Comparison of ENCODE assay signal across 28 cellular contexts in the genomic region with DNA sequence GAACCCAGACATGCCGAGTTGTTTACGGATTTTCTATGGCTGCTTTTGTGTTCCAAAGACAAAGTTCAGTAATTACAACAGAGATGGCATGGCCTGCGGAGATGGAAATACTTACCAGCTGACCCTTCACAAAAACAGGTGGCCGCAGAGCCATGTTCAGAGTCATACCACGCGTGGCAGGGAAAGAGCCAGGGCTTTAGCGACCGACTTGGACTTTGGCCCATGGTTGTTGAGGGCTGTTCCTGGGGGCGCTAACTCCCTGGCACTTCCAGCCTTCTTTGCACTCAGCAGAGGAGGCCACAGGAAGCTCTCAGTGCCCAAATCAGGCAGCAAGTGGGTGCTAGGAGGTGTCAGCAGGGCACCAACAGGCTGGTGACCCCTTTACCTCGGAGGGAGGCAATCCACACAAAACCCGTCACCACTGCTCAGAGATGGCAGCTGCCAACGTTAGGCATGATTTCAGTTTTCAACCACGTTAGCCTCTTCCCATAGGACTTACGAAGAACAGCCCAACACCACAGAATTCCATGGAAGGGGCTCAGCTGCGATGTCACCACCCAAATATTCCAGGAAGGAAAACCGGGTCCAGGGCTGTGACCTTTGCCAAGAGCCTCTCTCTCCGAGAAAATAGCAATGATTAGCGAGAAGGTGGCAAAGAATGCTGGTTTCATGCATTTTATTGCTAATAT. TPM values are rescaled to one million over a fixed set of nuclear protein-coding genes. Genes with fewer than 3 reads are reported as not detected.
"Had no signal": no experiment of that assay in that cellular context is flagged by ENCODE, and none has a peak within 500 bp of the region (broad histone marks: within the 10 kb centered on the region; RNA-seq: fewer than 3 reads in every experiment).

No MANE protein-coding gene starts in this region.

- H3K4me2 ChIP-seq: KMS-11 had no signal

- H3K27ac Mint-ChIP-seq: activated CD8-positive, alpha-beta T cell treated with anti-CD3 and anti-CD28 coated beads, Interleukin-2, amount 10 ng/mL, durations not matched to agents 7 days and 5 days; activated naive CD8-positive, alpha-beta T cell; IgD-negative memory B cell; T-helper 1 cell treated with Interleukin-12 subunit alpha and Interleukin-12 subunit beta and Interleukin-4 antibody, amounts not matched to agents 30 μg/mL and 1 μg/mL, for 36 hours had no signal

- H3K36me3 ChIP-seq: brain microvascular endothelial cell, cardiac muscle cell, SJSA1 had no signal

- DNase-seq: activated CD4-positive, alpha-beta T cell treated with anti-CD3 and anti-CD28 coated beads for 48 hours; activated CD4-positive, alpha-beta T cell treated with anti-CD3 and anti-CD28 coated beads, Interleukin-2, amount 50 U/mL, for 4 hours; activated CD4-positive, CD25-positive, alpha-beta regulatory T cell treated with anti-CD3 and anti-CD28 coated beads, Interleukin-2, amount 50 U/mL, for 72 hours; activated CD8-positive, alpha-beta memory T cell treated with anti-CD3 and anti-CD28 coated beads, Interleukin-2, amount 50 U/mL, for 48 hours; activated CD8-positive, alpha-beta T cell treated with anti-CD3 and anti-CD28 coated beads, Interleukin-2, amount 10 ng/mL, durations not matched to agents 7 days and 5 days; activated naive CD4-positive, alpha-beta T cell treated with Interleukin-2 at 50 U/mL for 16 hours; activated T-cell treated with anti-CD3 and anti-CD28 coated beads, Interleukin-2, amount 50 U/mL, for 1 hour; amygdala; brain microvascular endothelial cell; MV-4-11; NCI-H1105; NCI-H1436 treated with DMSO at 0.1 percent for 48 hours; NCI-H187; NCI-H2081; NCI-H510A treated with DMSO at 0.1 percent for 48 hours; NCI-H69; NK-92 treated with Interleukin-12 subunit alpha and Interleukin-12 subunit beta, amount 100 ng/mL, for 24 hours; OCI-M1; RPMI8226 had no signal

- H3K9me3 Mint-ChIP-seq: T-helper 1 cell treated with Interleukin-12 subunit alpha and Interleukin-12 subunit beta and Interleukin-4 antibody, amounts not matched to agents 30 μg/mL and 1 μg/mL, for 36 hours had no signal

- H3K9me3 ChIP-seq: SJSA1 had no signal

- H3K27me3 ChIP-seq: brain microvascular endothelial cell, cardiac muscle cell had no signal

- H3K27ac ChIP-seq: brain microvascular endothelial cell, cardiac muscle cell, KMS-11, SJSA1 had no signal

- H3K36me3 Mint-ChIP-seq: activated naive CD8-positive, alpha-beta T cell; IgD-negative memory B cell had no signal

- H3K4me3 ChIP-seq: cardiac muscle cell, SJSA1 had no signal

- ATAC-seq: activated CD8-positive, alpha-beta T cell treated with anti-CD3 and anti-CD28 coated beads, Interleukin-2, amount 10 ng/mL, durations not matched to agents 7 days and 5 days; Panc1; Right ventricle myocardium inferior had no signal

- H3K4me1 ChIP-seq: SJSA1 had no signal

- H3K9ac ChIP-seq: KMS-11 had no signal

- H3K4me3 Mint-ChIP-seq: activated CD8-positive, alpha-beta T cell treated with anti-CD3 and anti-CD28 coated beads, Interleukin-2, amount 10 ng/mL, durations not matched to agents 7 days and 5 days; activated naive CD8-positive, alpha-beta T cell; IgD-negative memory B cell; T-helper 1 cell treated with Interleukin-12 subunit alpha and Interleukin-12 subunit beta and Interleukin-4 antibody, amounts not matched to agents 30 μg/mL and 1 μg/mL, for 36 hours had no signal

RNA-seq across cellular contexts. Expression of gene CNPY1, which starts 21.4 kb away (rescaled TPM):
- total RNA-seq: activated CD8-positive, alpha-beta T cell treated with anti-CD3 and anti-CD28 coated beads, Interleukin-2, amount 10 ng/mL, durations not matched to agents 7 days and 5 days; MCF 10A; Right ventricle myocardium inferior; SJSA1 had no signal
- polyA plus RNA-seq: cardiac muscle cell, IgD-negative memory B cell had no signal
